ENCODE assay signal across 8 cellular contexts in the genomic region with DNA sequence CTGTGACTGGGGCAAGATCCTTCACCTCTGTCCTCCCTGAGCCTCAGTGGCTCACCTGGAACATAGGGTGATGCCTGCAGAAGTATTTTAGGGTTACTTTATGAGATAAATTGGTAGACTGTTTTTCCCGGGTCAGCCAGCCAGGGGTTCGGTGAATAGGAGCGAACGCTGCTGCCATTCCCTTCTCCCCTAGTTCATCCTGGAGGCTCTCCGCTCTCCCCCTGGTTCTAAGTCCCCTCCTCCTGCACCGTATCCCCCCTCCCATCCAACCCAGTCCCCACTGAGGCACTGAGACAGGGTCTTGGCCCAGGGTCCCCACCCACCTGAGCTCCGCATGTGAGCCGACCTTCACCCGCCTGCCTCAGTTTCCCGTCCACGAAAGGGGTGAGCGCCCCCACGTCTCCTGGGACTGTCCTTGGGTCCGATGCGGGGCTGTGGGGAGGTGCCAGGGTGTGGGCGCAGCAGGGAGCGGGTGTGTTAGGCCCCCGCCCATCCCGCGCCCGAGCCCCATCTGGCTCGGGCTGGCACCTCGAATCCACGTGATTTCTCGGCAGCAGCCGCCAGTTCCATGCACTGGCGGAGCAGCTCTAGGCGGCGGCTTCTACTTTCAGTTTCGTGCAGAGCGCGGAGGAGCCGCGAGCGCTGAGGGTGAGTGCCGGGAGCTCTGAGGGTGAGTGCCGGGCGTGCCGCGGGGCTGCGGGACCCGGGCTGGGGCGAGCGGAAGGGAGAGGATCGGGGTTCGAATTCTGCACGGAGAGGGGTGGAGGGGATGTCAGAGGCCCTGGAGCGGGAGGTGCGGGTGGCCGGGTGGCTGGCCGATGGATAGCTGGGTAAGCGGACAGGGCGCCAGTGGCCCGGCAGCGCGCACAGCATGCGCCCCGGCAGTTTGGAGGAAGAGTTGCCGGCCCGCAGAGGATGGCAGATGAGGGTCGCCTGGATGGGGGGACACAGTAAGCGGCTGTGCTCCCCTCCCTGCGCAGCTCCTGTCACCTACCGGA. TPM values are rescaled to one million over a fixed set of nuclear protein-coding genes. Genes with fewer than 3 reads are reported as not detected.
DNase-seq lines count a peak whose midpoint lies in the region; ATAC-seq and TF ChIP-seq lines count a peak whose summit lies in the region.

TSS of gene NLRC5 (plus strand) at position 610 of the 998 bp plus-strand sequence. CDS start 31,156 bp downstream, outside the sequence.

- H3K9me3 ChIP-seq in ES-I3 (ENCODE audit: control insufficient read depth, insufficient read depth, low read length) (no peaks in the 10 kb centered on the region), Loucy (ENCODE audit: insufficient read depth, low read depth, low read length) (no peaks in the 10 kb centered on the region), trophoblast cell (ENCODE audit: insufficient read depth, low read depth, low read length) (peaks cover 3% of the 10 kb centered on the region), tibial artery (no peaks in the 10 kb centered on the region)

- H3K36me3 ChIP-seq in ES-I3 (ENCODE audit: insufficient read depth, low read length), result no peaks in the 10 kb centered on the region
- H3K36me3 ChIP-seq in Loucy (ENCODE audit: insufficient read depth, low read length), result no peaks in the 10 kb centered on the region
- no peaks in the 10 kb centered on the region for H3K36me3 ChIP-seq in trophoblast cell (ENCODE audit: control insufficient read depth in 1 of 2, insufficient read depth in 2 of 2, low read length in 2 of 2)
- no peaks in the 10 kb centered on the region for H3K36me3 ChIP-seq in tibial artery

- ATAC-seq in activated naive CD8-positive, alpha-beta T cell treated with anti-CD3 and anti-CD28 coated beads, Interleukin-2, amount 10 ng/mL, durations not matched to agents 7 days and 5 days (ENCODE audit: low read depth), result peak; percentile 87
- peak; percentile 95 for ATAC-seq in Right ventricle myocardium superior (ENCODE audit: poor library complexity)

- H3K36me3 Mint-ChIP-seq in activated naive CD8-positive, alpha-beta T cell treated with anti-CD3 and anti-CD28 coated beads, Interleukin-2, amount 10 ng/mL, durations not matched to agents 7 days and 5 days, result peaks cover 55% of the 10 kb centered on the region

- H3K4me3 Mint-ChIP-seq in activated naive CD8-positive, alpha-beta T cell treated with anti-CD3 and anti-CD28 coated beads, Interleukin-2, amount 10 ng/mL, durations not matched to agents 7 days and 5 days, result peak within 1 kb of the TSS; percentile 99

- H3K27me3 Mint-ChIP-seq in activated naive CD8-positive, alpha-beta T cell treated with anti-CD3 and anti-CD28 coated beads, Interleukin-2, amount 10 ng/mL, durations not matched to agents 7 days and 5 days, result no peaks in the 10 kb centered on the region

- H4K12ac ChIP-seq in trophoblast cell (ENCODE audit: low read depth, low read length), result peak within 1 kb of the TSS; percentile 22

- H3K4ac ChIP-seq in trophoblast cell (ENCODE audit: low read depth, low read length), result no peak within 1 kb of the TSS

- no peaks in the 10 kb centered on the region for H3K9me3 Mint-ChIP-seq in activated naive CD8-positive, alpha-beta T cell treated with anti-CD3 and anti-CD28 coated beads, Interleukin-2, amount 10 ng/mL, durations not matched to agents 7 days and 5 days

- H3K23ac ChIP-seq in trophoblast cell (ENCODE audit: low read length), result no peak within 1 kb of the TSS

- H3K9me2 ChIP-seq in Loucy (replicated peaks; ENCODE audit: low read depth, low read length), result no peaks in the 10 kb centered on the region

- H4K8ac ChIP-seq in trophoblast cell (ENCODE audit: low read depth, low read length), result no peak within 1 kb of the TSS

- peaks cover 21% of the 10 kb centered on the region for H3K4me1 ChIP-seq in ES-I3 (ENCODE audit: insufficient read depth, low read length)
- H3K4me1 ChIP-seq in Loucy (ENCODE audit: insufficient read depth, low read length, poor library complexity, severe bottlenecking), result peaks cover 65% of the 10 kb centered on the region
- H3K4me1 ChIP-seq in trophoblast cell (ENCODE audit: control insufficient read depth in 1 of 2, insufficient read depth in 2 of 2, low read length in 2 of 2), result peaks cover 2 to 6% of the 10 kb centered on the region in 2 experiments
- H3K4me1 ChIP-seq in tibial artery, result peaks cover 0 to 64% (median 36%) of the 10 kb centered on the region in 4 donors

- H3K4me1 Mint-ChIP-seq in activated naive CD8-positive, alpha-beta T cell treated with anti-CD3 and anti-CD28 coated beads, Interleukin-2, amount 10 ng/mL, durations not matched to agents 7 days and 5 days, result peaks cover 56% of the 10 kb centered on the region

- no peak within 1 kb of the TSS for H4K91ac ChIP-seq in trophoblast cell (ENCODE audit: low read depth, low read length)

- H3F3A ChIP-seq in Loucy (ENCODE audit: low read depth), result no peaks in the 10 kb centered on the region

- peak within 1 kb of the TSS; percentile 99 for H3K27ac Mint-ChIP-seq in activated naive CD8-positive, alpha-beta T cell treated with anti-CD3 and anti-CD28 coated beads, Interleukin-2, amount 10 ng/mL, durations not matched to agents 7 days and 5 days

- no peak within 1 kb of the TSS for H3K14ac ChIP-seq in trophoblast cell (ENCODE audit: low read length)

- no peak for TF ChIP-seq CTCF in Loucy (conservative IDR thresholded peaks at IDR 0.05; ENCODE audit: low read length)
- TF ChIP-seq CTCF in tibial artery (IDR thresholded peaks at IDR 0.05), result no peak

- H2BK12ac ChIP-seq in trophoblast cell (ENCODE audit: low read length), result no peak within 1 kb of the TSS

- no peak within 1 kb of the TSS for H2BK120ac ChIP-seq in trophoblast cell (ENCODE audit: insufficient read depth, low read length, poor library complexity)

- H2AFZ ChIP-seq in Loucy (ENCODE audit: low read length) (peak within 1 kb of the TSS; percentile 91), trophoblast cell (ENCODE audit: insufficient read depth, low read length, poor library complexity) (no peak within 1 kb of the TSS)

- no peaks in the 10 kb centered on the region for H3K27me3 ChIP-seq in Loucy (ENCODE audit: insufficient read depth, low read length, poor library complexity, severe bottlenecking)
- peaks cover 32% of the 10 kb centered on the region for H3K27me3 ChIP-seq in trophoblast cell (ENCODE audit: insufficient read depth, low read length)
- no peaks in the 10 kb centered on the region for H3K27me3 ChIP-seq in tibial artery

- H3K9ac ChIP-seq in ES-I3 (ENCODE audit: low read depth, low read length), result peak within 1 kb of the TSS; percentile 72
- peak within 1 kb of the TSS; percentile 87 for H3K9ac ChIP-seq in Loucy (ENCODE audit: low read depth, low read length, poor library complexity, severe bottlenecking)
- H3K9ac ChIP-seq in trophoblast cell (ENCODE audit: low read length), result no peak within 1 kb of the TSS

- no peak within 1 kb of the TSS for H3K18ac ChIP-seq in trophoblast cell (ENCODE audit: low read length)

- H3K79me2 ChIP-seq in Loucy (ENCODE audit: insufficient read depth, low read length) (peaks cover 49% of the 10 kb centered on the region), trophoblast cell (ENCODE audit: control insufficient read depth, insufficient read depth, low read length, poor library complexity) (no peaks in the 10 kb centered on the region)

- intact Hi-C loops in Right ventricle myocardium superior (cut with DNase I) (no loop called here), tibial artery (cut with DNase I; ENCODE audit: low total_unique reads) (loop anchor here (5.0 kb wide), 1 partner anchor 57 kb away; the partner anchor contains the start of gene HERPUD1)

- DNase-seq in GOT3 (lab: John Stamatoyannopoulos, UW) (peak; percentile 49), SW 1271 (lab: John Stamatoyannopoulos, UW) (peak; percentile 29 to 55), Right ventricle myocardium superior (peak; percentile 93), trophoblast cell (peak; percentile 76 to 86), tibial artery (peak; percentile 89 to 93)
- peak; percentile 91 for DNase-seq in activated naive CD8-positive, alpha-beta T cell treated with anti-CD3 and anti-CD28 coated beads, Interleukin-2, amount 10 ng/mL, durations not matched to agents 7 days and 5 days

- no CpG with 5 or more reads among the region's 64 CpGs for WGBS in trophoblast cell (ENCODE audit: extremely low coverage, insufficient coverage, insufficient read length)

- no peak within 1 kb of the TSS for H2AK5ac ChIP-seq in trophoblast cell (ENCODE audit: low read length)

- H3K79me1 ChIP-seq in trophoblast cell (ENCODE audit: low read length), result no peaks in the 10 kb centered on the region

- POLR2A ChIA-PET in activated naive CD8-positive, alpha-beta T cell treated with anti-CD3 and anti-CD28 coated beads, Interleukin-2, amount 10 ng/mL, durations not matched to agents 7 days and 5 days (lab: Charles Lee), result interaction anchor here (1.0 to 4.1 kb wide), 23 partner anchors 9 to 81 kb away, joined by 3 to 75 read pairs (median 4); no protein-coding TSS in a partner anchor

- H2BK5ac ChIP-seq in trophoblast cell (ENCODE audit: low read depth, low read length, poor library complexity), result no peak within 1 kb of the TSS

- H3K4me3 ChIP-seq in Loucy (ENCODE audit: low read length, poor library complexity, severe bottlenecking), result peak within 1 kb of the TSS; percentile 79
- H3K4me3 ChIP-seq in trophoblast cell (ENCODE audit: low read depth, low read length), result peak within 1 kb of the TSS; percentile 45
- H3K4me3 ChIP-seq in tibial artery, result peak within 1 kb of the TSS; percentile 70 to 80

- peak within 1 kb of the TSS; percentile 98 for H3K4me2 ChIP-seq in Loucy (ENCODE audit: low read depth, low read length, poor library complexity, severe bottlenecking)
- H3K4me2 ChIP-seq in trophoblast cell (ENCODE audit: low read length), result peak within 1 kb of the TSS; percentile 79

- H4K20me1 ChIP-seq in Loucy (ENCODE audit: insufficient read depth, low read length, poor library complexity, severe bottlenecking), result no peaks in the 10 kb centered on the region

- H3K27ac ChIP-seq in trophoblast cell (ENCODE audit: low read depth, low read length) (no peak within 1 kb of the TSS), tibial artery (peak within 1 kb of the TSS; percentile 90 to 91)

RNA-seq across cellular contexts. Expression of gene NLRC5, which starts in this region (rescaled TPM):
- total RNA-seq in activated naive CD8-positive, alpha-beta T cell treated with anti-CD3 and anti-CD28 coated beads, Interleukin-2, amount 10 ng/mL, durations not matched to agents 7 days and 5 days, result 100 to 1,000 TPM; 401 to 414 TPM
- 9.9 TPM for total RNA-seq in Right ventricle myocardium superior
- polyA plus RNA-seq in trophoblast cell (2013), result 0.08 and 0.11 TPM in 2 replicates

Comparison
In these comparisons a context has a peak if more than half of its experiments do, and no peak if none do; other contexts are left out.
1. RNA of gene NLRC5 (total RNA-seq): 401 to 414 TPM in activated naive CD8-positive, alpha-beta T cell treated with anti-CD3 and anti-CD28 coated beads, Interleukin-2, amount 10 ng/mL, durations not matched to agents 7 days and 5 days; 9.9 TPM in Right ventricle myocardium superior (single experiment); every median in the first group is over 10 times any median in the second.
2. DNase-seq: peak in every context shown above with its lines; median percentile 93 in Right ventricle myocardium superior; 91 in activated naive CD8-positive, alpha-beta T cell treated with anti-CD3 and anti-CD28 coated beads, Interleukin-2, amount 10 ng/mL, durations not matched to agents 7 days and 5 days; 91 in tibial artery; 81 in trophoblast cell; 49 in GOT3; 42 in SW 1271.
3. Peak in every context shown above with its lines, with median percentiles within 50 percentile points of each other: H3K4me3 ChIP-seq.